2 cellular contexts compared by ENCODE assay signal in the genomic region with DNA sequence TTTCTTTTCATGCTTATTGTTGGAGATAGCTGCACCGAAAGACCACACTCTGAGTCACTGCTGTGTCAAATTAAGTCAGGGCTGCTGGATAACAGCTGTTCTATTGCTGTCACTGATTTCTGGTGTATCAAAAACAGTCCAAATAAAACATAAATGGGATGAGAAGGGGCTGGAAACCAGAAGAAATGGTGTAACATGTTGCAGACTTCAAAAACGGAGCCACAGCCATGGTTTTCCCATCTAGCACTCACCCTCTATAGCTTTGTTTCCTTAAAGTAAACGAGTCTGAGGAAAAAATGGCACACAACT.
TF ChIP-seq lines count a peak whose summit lies in the region.

No MANE protein-coding gene starts in this region.

TF ChIP-seq in SK-N-SH, 30 proteins besides CTCF, POLR2A, EP300 and RAD21 (continued from another document):
- TF ChIP-seq, protein P1, sequence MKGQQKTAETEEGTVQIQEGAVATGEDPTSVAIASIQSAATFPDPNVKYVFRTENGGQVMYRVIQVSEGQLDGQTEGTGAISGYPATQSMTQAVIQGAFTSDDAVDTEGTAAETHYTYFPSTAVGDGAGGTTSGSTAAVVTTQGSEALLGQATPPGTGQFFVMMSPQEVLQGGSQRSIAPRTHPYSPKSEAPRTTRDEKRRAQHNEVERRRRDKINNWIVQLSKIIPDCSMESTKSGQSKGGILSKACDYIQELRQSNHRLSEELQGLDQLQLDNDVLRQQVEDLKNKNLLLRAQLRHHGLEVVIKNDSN (IDR thresholded peaks at IDR 0.05; ENCODE audit: borderline replicate concordance, low read depth), result no peak

TF ChIP-seq in SK-N-SH treated with all-trans-retinoic acid at 6 μM for 48 hours, 23 proteins besides CTCF, POLR2A, EP300 and RAD21 (continued from another document):
- TF ChIP-seq, protein P2, sequence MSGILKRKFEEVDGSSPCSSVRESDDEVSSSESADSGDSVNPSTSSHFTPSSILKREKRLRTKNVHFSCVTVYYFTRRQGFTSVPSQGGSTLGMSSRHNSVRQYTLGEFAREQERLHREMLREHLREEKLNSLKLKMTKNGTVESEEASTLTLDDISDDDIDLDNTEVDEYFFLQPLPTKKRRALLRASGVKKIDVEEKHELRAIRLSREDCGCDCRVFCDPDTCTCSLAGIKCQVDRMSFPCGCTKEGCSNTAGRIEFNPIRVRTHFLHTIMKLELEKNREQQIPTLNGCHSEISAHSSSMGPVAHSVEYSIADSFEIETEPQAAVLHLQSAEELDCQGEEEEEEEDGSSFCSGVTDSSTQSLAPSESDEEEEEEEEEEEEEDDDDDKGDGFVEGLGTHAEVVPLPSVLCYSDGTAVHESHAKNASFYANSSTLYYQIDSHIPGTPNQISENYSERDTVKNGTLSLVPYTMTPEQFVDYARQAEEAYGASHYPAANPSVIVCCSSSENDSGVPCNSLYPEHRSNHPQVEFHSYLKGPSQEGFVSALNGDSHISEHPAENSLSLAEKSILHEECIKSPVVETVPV (CRISPR knock-in tag; IDR thresholded peaks at IDR 0.05), result no peak
- TF ChIP-seq RARB (CRISPR knock-in tag; IDR thresholded peaks at IDR 0.05) (no peak), ESRRG (CRISPR knock-in tag; IDR thresholded peaks at IDR 0.05) (no peak), CSDC2 (CRISPR knock-in tag; IDR thresholded peaks at IDR 0.05) (no peak), ZFP3 (CRISPR knock-in tag; IDR thresholded peaks at IDR 0.05) (no peak), GLIS3 (CRISPR knock-in tag; IDR thresholded peaks at IDR 0.05) (no peak)
- TF ChIP-seq, protein P3, sequence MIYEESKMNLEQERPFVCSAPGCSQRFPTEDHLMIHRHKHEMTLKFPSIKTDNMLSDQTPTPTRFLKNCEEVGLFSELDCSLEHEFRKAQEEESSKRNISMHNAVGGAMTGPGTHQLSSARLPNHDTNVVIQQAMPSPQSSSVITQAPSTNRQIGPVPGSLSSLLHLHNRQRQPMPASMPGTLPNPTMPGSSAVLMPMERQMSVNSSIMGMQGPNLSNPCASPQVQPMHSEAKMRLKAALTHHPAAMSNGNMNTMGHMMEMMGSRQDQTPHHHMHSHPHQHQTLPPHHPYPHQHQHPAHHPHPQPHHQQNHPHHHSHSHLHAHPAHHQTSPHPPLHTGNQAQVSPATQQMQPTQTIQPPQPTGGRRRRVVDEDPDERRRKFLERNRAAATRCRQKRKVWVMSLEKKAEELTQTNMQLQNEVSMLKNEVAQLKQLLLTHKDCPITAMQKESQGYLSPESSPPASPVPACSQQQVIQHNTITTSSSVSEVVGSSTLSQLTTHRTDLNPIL (CRISPR knock-in tag; IDR thresholded peaks at IDR 0.05; ENCODE audit: low read depth), result no peak
TF ChIP-seq in SK-N-SH treated with all-trans-retinoic acid at 6 μM for 48 hours: peak in this region for 0.
